Comparison of ENCODE assay signal across 13 cellular contexts in genomic region chr7:144201978-144202377, GRCh38. TPM values are rescaled to one million over a fixed set of nuclear protein-coding genes. Genes with fewer than 3 reads are reported as not detected.
DNase-seq lines count a peak whose midpoint lies in the region; ATAC-seq, FAIRE-seq and TF ChIP-seq lines count a peak whose summit lies in the region.
"Not testable (repeated sequence)": the region's sequence is repeated elsewhere in the genome, so short reads cannot be mapped to it uniquely, and the experiment has no call there.
"Had no signal": no experiment of that assay in that cellular context is flagged by ENCODE, and none has a peak within 500 bp of the region (broad histone marks: within the 10 kb centered on the region; RNA-seq: fewer than 3 reads in every experiment).

No MANE protein-coding gene starts in this region.

- not testable (repeated sequence) for H3K4me3 Mint-ChIP-seq in activated T-helper 17 cell treated with anti-CD3 and anti-CD28 coated beads, Interleukin-2, amount 50 U/mL, for 72 hours; stimulated activated memory B cell treated with anti-CD40 and anti-IgM and Interleukin-4, amounts not matched to agents 10 μg/mL and 1 μg/mL and 100 μg/mL, for 72 hours

- peak; percentile 50 for FAIRE-seq in GM12891 (lab: Jason Lieb, UNC)

- H3K27ac Mint-ChIP-seq in activated T-helper 17 cell treated with anti-CD3 and anti-CD28 coated beads, Interleukin-2, amount 50 U/mL, for 72 hours; stimulated activated memory B cell treated with anti-CD40 and anti-IgM and Interleukin-4, amounts not matched to agents 10 μg/mL and 1 μg/mL and 100 μg/mL, for 72 hours: not testable (repeated sequence)

- not testable (repeated sequence) for H3K4me1 Mint-ChIP-seq in activated T-helper 17 cell treated with anti-CD3 and anti-CD28 coated beads, Interleukin-2, amount 50 U/mL, for 72 hours; stimulated activated memory B cell treated with anti-CD40 and anti-IgM and Interleukin-4, amounts not matched to agents 10 μg/mL and 1 μg/mL and 100 μg/mL, for 72 hours

- TF ChIP-seq POLR2A in GM12891 (IDR thresholded peaks at IDR 0.05; ENCODE audit: low read depth, low read length) = not testable (repeated sequence)

- not testable (repeated sequence) for H3K27me3 Mint-ChIP-seq in activated T-helper 17 cell treated with anti-CD3 and anti-CD28 coated beads, Interleukin-2, amount 50 U/mL, for 72 hours; stimulated activated memory B cell treated with anti-CD40 and anti-IgM and Interleukin-4, amounts not matched to agents 10 μg/mL and 1 μg/mL and 100 μg/mL, for 72 hours

- ATAC-seq in GM19023 (IDR thresholded peaks at IDR 0.05; ENCODE audit: unreplicated experiment) (peak; percentile 26), GM21367 (IDR thresholded peaks at IDR 0.05; ENCODE audit: unreplicated experiment) (peak; percentile 28), GM21825 (IDR thresholded peaks at IDR 0.05; ENCODE audit: unreplicated experiment) (peak; percentile 38), HG02981 (IDR thresholded peaks at IDR 0.05; ENCODE audit: unreplicated experiment) (peak; percentile 20), HG03558 (IDR thresholded peaks at IDR 0.05; ENCODE audit: extremely low read depth, unreplicated experiment) (peak; percentile 20)
- peak; percentile 87 for ATAC-seq in activated T-helper 17 cell treated with anti-CD3 and anti-CD28 coated beads, Interleukin-2, amount 50 U/mL, for 72 hours (replicated peaks)
- peak; percentile 31 for ATAC-seq in stimulated activated memory B cell treated with anti-CD40 and anti-IgM and Interleukin-4, amounts not matched to agents 10 μg/mL and 1 μg/mL and 100 μg/mL, for 72 hours

- not testable (repeated sequence) for DNase-seq in GM12891 (ENCODE audit: insufficient read length, low spot score)

- not testable (repeated sequence) for H3K9me3 Mint-ChIP-seq in activated T-helper 17 cell treated with anti-CD3 and anti-CD28 coated beads, Interleukin-2, amount 50 U/mL, for 72 hours; stimulated activated memory B cell treated with anti-CD40 and anti-IgM and Interleukin-4, amounts not matched to agents 10 μg/mL and 1 μg/mL and 100 μg/mL, for 72 hours

- H3K36me3 Mint-ChIP-seq in activated T-helper 17 cell treated with anti-CD3 and anti-CD28 coated beads, Interleukin-2, amount 50 U/mL, for 72 hours (ENCODE audit: low read depth); stimulated activated memory B cell treated with anti-CD40 and anti-IgM and Interleukin-4, amounts not matched to agents 10 μg/mL and 1 μg/mL and 100 μg/mL, for 72 hours: not testable (repeated sequence)

RNA-seq across cellular contexts. Expression of gene ARHGEF35, which starts 6.3 kb away (rescaled TPM):
- polyA plus RNA-seq in GM12891 (2012; ENCODE audit: low read depth, missing spikeins) = 4.6 TPM
- 1 to 10 TPM; 1.1 to 5.1 TPM for total RNA-seq in activated T-helper 17 cell treated with anti-CD3 and anti-CD28 coated beads, Interleukin-2, amount 50 U/mL, for 72 hours

RNA-seq across cellular contexts. Expression of gene CTAGE4, which starts 18.7 kb away (rescaled TPM):
- 1.7 TPM for polyA plus RNA-seq in GM12891 (2012; ENCODE audit: low read depth, missing spikeins)
- total RNA-seq in activated T-helper 17 cell treated with anti-CD3 and anti-CD28 coated beads, Interleukin-2, amount 50 U/mL, for 72 hours = 1 to 10 TPM; 1.1 to 4.2 TPM
- total RNA-seq: SJSA1 had no signal
- polyA plus RNA-seq: CD14-positive monocyte had no signal

RNA-seq across cellular contexts. Expression of gene OR2A42, which starts 37.4 kb away (rescaled TPM):
- 0.10 TPM for polyA plus RNA-seq in GM12891 (2012; ENCODE audit: low read depth, missing spikeins)
- total RNA-seq in activated T-helper 17 cell treated with anti-CD3 and anti-CD28 coated beads, Interleukin-2, amount 50 U/mL, for 72 hours = not detected
- total RNA-seq: activated CD4-positive, alpha-beta T cell treated with anti-CD3 and anti-CD28 coated beads, Interleukin-2, amount 10 ng/mL, durations not matched to agents 24 days and 14 days; H7; HT-29; SJSA1 had no signal
- polyA plus RNA-seq: CD14-positive monocyte had no signal

Comparison
In these comparisons a context has a peak if more than half of its experiments do, and no peak if none do; other contexts are left out.
1. ATAC-seq: peak in every context shown above with its lines; median percentile 87 in activated T-helper 17 cell treated with anti-CD3 and anti-CD28 coated beads, Interleukin-2, amount 50 U/mL, for 72 hours; 38 in GM21825; 31 in stimulated activated memory B cell treated with anti-CD40 and anti-IgM and Interleukin-4, amounts not matched to agents 10 μg/mL and 1 μg/mL and 100 μg/mL, for 72 hours; 28 in GM21367; 26 in GM19023; 20 in HG02981; 20 in HG03558.